Comparison of ENCODE assay signal across 25 cellular contexts in genomic region chr17:51795401-51795800, GRCh38.
DNase-seq lines count a peak whose midpoint lies in the region; ATAC-seq, FAIRE-seq and TF ChIP-seq lines count a peak whose summit lies in the region.
"Had no signal": no experiment of that assay in that cellular context is flagged by ENCODE, and none has a peak within 500 bp of the region (broad histone marks: within the 10 kb centered on the region; RNA-seq: fewer than 3 reads in every experiment).

No MANE protein-coding gene starts in this region.

- intact Hi-C loops in Calu3 (cut with micrococcal nuclease; ENCODE audit: unreplicated experiment): no loop called here
- intact Hi-C loops in kidney (cut with DNase I): no loop called here
- intact Hi-C loops in mucosa of descending colon (cut with DNase I, micrococcal nuclease): no loop called here

- H3K4me2 ChIP-seq in neural progenitor cell: no peak overlapping the region
- H3K4me2 ChIP-seq: A549 had no signal

- no TSS peak for BruUV-seq in Calu3 (replicated peaks; lab: Mats Ljungman, UMichigan)

- H3K27ac Mint-ChIP-seq in Calu3 (ENCODE audit: unreplicated experiment) (no peak overlapping the region), neural progenitor cell (no peak overlapping the region), WTC11 (no peak overlapping the region)
- H3K27ac Mint-ChIP-seq: CD14-positive monocyte; CD4-positive, alpha-beta T cell; CD8-positive, alpha-beta memory T cell; HFFc6 had no signal

- no peaks in the 10 kb centered on the region for H4K20me1 ChIP-seq in neural progenitor cell (ENCODE audit: low read depth)
- H4K20me1 ChIP-seq: BLaER1 treated with 17β-estradiol and CSF1 and Interleukin-3, amounts not matched to agents 10 nM and 100 nM had no signal

- H3K4me1 ChIP-seq in kidney (ENCODE audit: control insufficient read depth in 1 of 2, insufficient read depth in 1 of 2, low read depth in 1 of 2, low read length in 2 of 2): no peaks in the 10 kb centered on the region
- peaks cover 2% of the 10 kb centered on the region for H3K4me1 ChIP-seq in mucosa of descending colon (ENCODE audit: low read depth)
- peaks cover 4% of the 10 kb centered on the region for H3K4me1 ChIP-seq in neural progenitor cell
- H3K4me1 ChIP-seq: A549, BE2C, HAP-1 had no signal

- H3K36me3 ChIP-seq in kidney (ENCODE audit: control insufficient read depth in 1 of 2, insufficient read depth in 2 of 2, low read length in 2 of 2) (no peaks in the 10 kb centered on the region), mucosa of descending colon (ENCODE audit: low read depth) (no peaks in the 10 kb centered on the region), neural progenitor cell (no peaks in the 10 kb centered on the region)
- H3K36me3 ChIP-seq: BE2C; BLaER1 treated with 17β-estradiol and CSF1 and Interleukin-3, amounts not matched to agents 10 nM and 100 nM; HAP-1 had no signal

- H3K27me3 ChIP-seq in neural progenitor cell: no peaks in the 10 kb centered on the region
- H3K27me3 ChIP-seq: BE2C; BLaER1 treated with 17β-estradiol and CSF1 and Interleukin-3, amounts not matched to agents 10 nM and 100 nM had no signal

- POLR2A ChIA-PET in WTC11 (lab: Charles Lee): no interaction called here

- H3K9me3 Mint-ChIP-seq in Calu3 (ENCODE audit: low read depth, unreplicated experiment): no peaks in the 10 kb centered on the region
- H3K9me3 Mint-ChIP-seq in neural progenitor cell: no peaks in the 10 kb centered on the region
- peaks cover 62% of the 10 kb centered on the region for H3K9me3 Mint-ChIP-seq in WTC11
- H3K9me3 Mint-ChIP-seq: CD4-positive, alpha-beta T cell had no signal

- peak overlapping the region; percentile 17 to 43 for H3K27ac ChIP-seq in kidney (ENCODE audit: low read depth in 2 of 2, low read length in 2 of 2)
- no peak overlapping the region for H3K27ac ChIP-seq in neural progenitor cell
- H3K27ac ChIP-seq: A549; BLaER1 treated with 17β-estradiol and CSF1 and Interleukin-3, amounts not matched to agents 10 nM and 100 nM had no signal

- H3K9me3 ChIP-seq in kidney (ENCODE audit: control insufficient read depth in 1 of 2, low read length in 2 of 2) (no peaks in the 10 kb centered on the region), mucosa of descending colon (no peaks in the 10 kb centered on the region), neural progenitor cell (ENCODE audit: low read depth) (no peaks in the 10 kb centered on the region)
- H3K9me3 ChIP-seq: A549; BE2C; BLaER1 treated with 17β-estradiol and CSF1 and Interleukin-3, amounts not matched to agents 10 nM and 100 nM; HAP-1 had no signal

- H3K79me2 ChIP-seq in neural progenitor cell (ENCODE audit: low read depth): no peaks in the 10 kb centered on the region

- H3K9ac ChIP-seq in kidney (ENCODE audit: low read length in 2 of 2): no peak overlapping the region
- no peak overlapping the region for H3K9ac ChIP-seq in neural progenitor cell
- H3K9ac ChIP-seq: BLaER1 treated with 17β-estradiol and CSF1 and Interleukin-3, amounts not matched to agents 10 nM and 100 nM had no signal

- H3K4me3 ChIP-seq in kidney (ENCODE audit: low read length in 2 of 2) (no peak overlapping the region), mucosa of descending colon (no peak overlapping the region), neural progenitor cell (no peak overlapping the region)
- H3K4me3 ChIP-seq: A549; BLaER1 treated with 17β-estradiol and CSF1 and Interleukin-3, amounts not matched to agents 10 nM and 100 nM; HAP-1 had no signal

- H3K4me3 Mint-ChIP-seq in Calu3 (ENCODE audit: low read depth, unreplicated experiment): no peak overlapping the region
- H3K4me3 Mint-ChIP-seq in neural progenitor cell: no peak overlapping the region
- H3K4me3 Mint-ChIP-seq in WTC11: no peak overlapping the region
- H3K4me3 Mint-ChIP-seq: CD14-positive monocyte; CD4-positive, alpha-beta T cell; CD8-positive, alpha-beta memory T cell; HFFc6 had no signal

- H3K36me3 Mint-ChIP-seq in Calu3 (ENCODE audit: insufficient read depth, unreplicated experiment) (no peaks in the 10 kb centered on the region), neural progenitor cell (no peaks in the 10 kb centered on the region), WTC11 (peaks cover 30% of the 10 kb centered on the region)
- H3K36me3 Mint-ChIP-seq: CD14-positive monocyte; CD8-positive, alpha-beta memory T cell had no signal

- no peak for FAIRE-seq in kidney (lab: Jason Lieb, UNC)
- FAIRE-seq: A549, GM12891, GM18507, H54 had no signal

- H3K27me3 Mint-ChIP-seq in Calu3 (ENCODE audit: unreplicated experiment) (peaks cover 52% of the 10 kb centered on the region), neural progenitor cell (ENCODE audit: insufficient read depth, low read depth) (peaks cover 3% of the 10 kb centered on the region), WTC11 (ENCODE audit: low read depth) (no peaks in the 10 kb centered on the region; the same call in 1 of the 2 replicates)

- TF ChIP-seq CTCF in Calu3 (IDR thresholded peaks at IDR 0.05; ENCODE audit: unreplicated experiment) (no peak), kidney (IDR thresholded peaks at IDR 0.05; ENCODE audit: borderline replicate concordance, extremely low read depth, insufficient read depth) (no peak), mucosa of descending colon (IDR thresholded peaks at IDR 0.05) (no peak), neural progenitor cell (IDR thresholded peaks at IDR 0.05) (no peak), WTC11 (IDR thresholded peaks at IDR 0.05) (no peak)

- H3K4me1 Mint-ChIP-seq in Calu3 (ENCODE audit: low read depth, unreplicated experiment) (peaks cover 17% of the 10 kb centered on the region), neural progenitor cell (no peaks in the 10 kb centered on the region), WTC11 (no peaks in the 10 kb centered on the region)
- H3K4me1 Mint-ChIP-seq: CD14-positive monocyte; CD8-positive, alpha-beta memory T cell had no signal

- peak overlapping the region; percentile 45 for H2AFZ ChIP-seq in neural progenitor cell (replicated peaks)

- CTCF ChIA-PET in Calu3 (lab: Charles Lee): interaction anchor here (0.7 kb wide), 1 partner anchor 141 kb away, joined by 5 read pairs; no protein-coding TSS in a partner anchor
- CTCF ChIA-PET in WTC11 (lab: Charles Lee): no interaction called here

- H3F3A ChIP-seq in neural progenitor cell (ENCODE audit: low read depth): no peaks in the 10 kb centered on the region

- peak; percentile 24 for DNase-seq in Calu3
- no peak for DNase-seq in kidney
- no peak for DNase-seq in mucosa of descending colon
- no peak for DNase-seq in neural progenitor cell (ENCODE audit: low spot score)
- no peak for DNase-seq in WTC11 (ENCODE audit: low spot score)
- DNase-seq in islet precursor cell: no peak
- DNase-seq: 8988T; ACHN; AML-193; BE2C; CD4-positive, alpha-beta T cell; CD8-positive, alpha-beta memory T cell; DMS53; DMS79 treated with DMSO at 0.1 percent for 48 hours; GF-D8; GOT3; HFFc6 had no signal

- ATAC-seq in mucosa of descending colon (peak; percentile 23), WTC11 (no peak), GM21825 (IDR thresholded peaks at IDR 0.05; ENCODE audit: unreplicated experiment) (no peak)
- ATAC-seq: A549 had no signal

TF ChIP-seq in WTC11, 78 proteins besides CTCF, POLR2A, EP300 and RAD21:
- TF ChIP-seq PRRX2 (CRISPR knock-in tag; IDR thresholded peaks at IDR 0.05) (no peak), ZMAT4 (CRISPR knock-in tag; IDR thresholded peaks at IDR 0.05) (no peak), ETV6 (CRISPR knock-in tag; IDR thresholded peaks at IDR 0.05) (no peak), NFE2L1 (CRISPR knock-in tag; IDR thresholded peaks at IDR 0.05) (no peak), SMAD3 (CRISPR knock-in tag; IDR thresholded peaks at IDR 0.05; ENCODE audit: borderline replicate concordance) (no peak)
- TF ChIP-seq, protein P1, sequence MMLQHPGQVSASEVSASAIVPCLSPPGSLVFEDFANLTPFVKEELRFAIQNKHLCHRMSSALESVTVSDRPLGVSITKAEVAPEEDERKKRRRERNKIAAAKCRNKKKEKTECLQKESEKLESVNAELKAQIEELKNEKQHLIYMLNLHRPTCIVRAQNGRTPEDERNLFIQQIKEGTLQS (CRISPR knock-in tag; conservative IDR thresholded peaks at IDR 0.05): no peak
